ENCODE assay signal across 2 cellular contexts in the genomic region with DNA sequence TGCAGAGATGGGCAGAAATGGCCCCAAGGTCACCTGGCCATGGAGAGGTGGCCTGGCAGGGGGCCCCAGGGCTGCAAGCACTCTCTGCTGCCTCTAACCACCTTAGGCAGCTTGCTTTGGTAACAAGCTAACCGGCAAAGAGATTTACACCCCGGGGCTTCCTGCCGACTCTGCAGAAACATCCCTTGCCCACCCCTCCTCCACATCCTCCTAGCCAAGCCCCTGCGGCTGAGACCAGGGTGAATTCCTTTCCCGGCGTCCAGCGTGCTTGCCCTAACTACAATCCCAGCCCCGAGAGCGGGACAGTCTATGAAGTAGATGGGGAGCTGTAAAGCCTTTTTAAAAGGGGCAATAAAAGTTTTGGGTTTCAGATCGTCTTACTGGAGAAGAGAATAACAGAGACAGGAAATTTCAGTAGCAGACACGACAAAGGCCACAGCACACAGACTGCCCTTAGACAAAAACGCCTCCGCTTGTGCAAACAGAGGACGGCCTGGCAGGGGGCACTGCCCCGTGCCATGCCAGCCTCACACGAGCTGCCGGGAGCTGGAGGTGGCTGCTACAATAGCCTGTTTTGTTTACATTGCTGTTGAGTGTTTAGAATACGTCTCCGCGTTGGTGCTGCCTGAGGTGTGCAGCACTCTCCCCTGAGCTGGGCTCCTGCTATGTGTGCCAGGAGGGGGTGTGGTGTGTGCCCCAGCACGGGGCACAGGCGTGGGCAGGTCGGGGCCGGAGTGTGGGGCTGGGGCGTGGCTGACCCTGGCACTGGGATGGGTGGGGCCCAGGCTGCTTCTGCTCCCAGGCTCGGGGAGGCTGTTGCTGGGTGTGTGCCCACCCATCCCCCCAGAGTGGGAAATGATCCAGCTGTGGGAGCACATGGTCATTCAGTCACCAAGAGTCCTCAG.
TF ChIP-seq lines count a peak whose summit lies in the region.

No MANE protein-coding gene starts in this region.

TF ChIP-seq in IMR-90, 13 proteins besides CTCF, POLR2A, EP300 and RAD21:
- TF ChIP-seq, protein P1, sequence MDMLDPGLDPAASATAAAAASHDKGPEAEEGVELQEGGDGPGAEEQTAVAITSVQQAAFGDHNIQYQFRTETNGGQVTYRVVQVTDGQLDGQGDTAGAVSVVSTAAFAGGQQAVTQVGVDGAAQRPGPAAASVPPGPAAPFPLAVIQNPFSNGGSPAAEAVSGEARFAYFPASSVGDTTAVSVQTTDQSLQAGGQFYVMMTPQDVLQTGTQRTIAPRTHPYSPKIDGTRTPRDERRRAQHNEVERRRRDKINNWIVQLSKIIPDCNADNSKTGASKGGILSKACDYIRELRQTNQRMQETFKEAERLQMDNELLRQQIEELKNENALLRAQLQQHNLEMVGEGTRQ (IDR thresholded peaks at IDR 0.05; ENCODE audit: low read depth, low read length), result no peak
- TF ChIP-seq BHLHE40 (IDR thresholded peaks at IDR 0.05; ENCODE audit: low read depth, low read length), result peak; percentile 38
- TF ChIP-seq MAZ (IDR thresholded peaks at IDR 0.05; ENCODE audit: borderline replicate concordance, low read depth, low read length), result no peak
- no peak for TF ChIP-seq NFE2L2 (IDR thresholded peaks at IDR 0.05; ENCODE audit: low read depth, low read length)
- no peak for TF ChIP-seq RCOR1 (IDR thresholded peaks at IDR 0.05; ENCODE audit: insufficient replicate concordance, low read length)
- no peak for TF ChIP-seq MAFK (IDR thresholded peaks at IDR 0.05; ENCODE audit: low read depth, low read length)
- no peak for TF ChIP-seq FOS (IDR thresholded peaks at IDR 0.05; ENCODE audit: low read depth, low read length)

TF ChIP-seq in WTC11, 78 proteins besides CTCF, POLR2A, EP300 and RAD21:
- TF ChIP-seq, protein P2, sequence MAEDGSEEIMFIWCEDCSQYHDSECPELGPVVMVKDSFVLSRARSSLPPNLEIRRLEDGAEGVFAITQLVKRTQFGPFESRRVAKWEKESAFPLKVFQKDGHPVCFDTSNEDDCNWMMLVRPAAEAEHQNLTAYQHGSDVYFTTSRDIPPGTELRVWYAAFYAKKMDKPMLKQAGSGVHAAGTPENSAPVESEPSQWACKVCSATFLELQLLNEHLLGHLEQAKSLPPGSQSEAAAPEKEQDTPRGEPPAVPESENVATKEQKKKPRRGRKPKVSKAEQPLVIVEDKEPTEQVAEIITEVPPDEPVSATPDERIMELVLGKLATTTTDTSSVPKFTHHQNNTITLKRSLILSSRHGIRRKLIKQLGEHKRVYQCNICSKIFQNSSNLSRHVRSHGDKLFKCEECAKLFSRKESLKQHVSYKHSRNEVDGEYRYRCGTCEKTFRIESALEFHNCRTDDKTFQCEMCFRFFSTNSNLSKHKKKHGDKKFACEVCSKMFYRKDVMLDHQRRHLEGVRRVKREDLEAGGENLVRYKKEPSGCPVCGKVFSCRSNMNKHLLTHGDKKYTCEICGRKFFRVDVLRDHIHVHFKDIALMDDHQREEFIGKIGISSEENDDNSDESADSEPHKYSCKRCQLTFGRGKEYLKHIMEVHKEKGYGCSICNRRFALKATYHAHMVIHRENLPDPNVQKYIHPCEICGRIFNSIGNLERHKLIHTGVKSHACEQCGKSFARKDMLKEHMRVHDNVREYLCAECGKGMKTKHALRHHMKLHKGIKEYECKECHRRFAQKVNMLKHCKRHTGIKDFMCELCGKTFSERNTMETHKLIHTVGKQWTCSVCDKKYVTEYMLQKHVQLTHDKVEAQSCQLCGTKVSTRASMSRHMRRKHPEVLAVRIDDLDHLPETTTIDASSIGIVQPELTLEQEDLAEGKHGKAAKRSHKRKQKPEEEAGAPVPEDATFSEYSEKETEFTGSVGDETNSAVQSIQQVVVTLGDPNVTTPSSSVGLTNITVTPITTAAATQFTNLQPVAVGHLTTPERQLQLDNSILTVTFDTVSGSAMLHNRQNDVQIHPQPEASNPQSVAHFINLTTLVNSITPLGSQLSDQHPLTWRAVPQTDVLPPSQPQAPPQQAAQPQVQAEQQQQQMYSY (CRISPR knock-in tag; IDR thresholded peaks at IDR 0.05), result no peak
- TF ChIP-seq, protein P3, sequence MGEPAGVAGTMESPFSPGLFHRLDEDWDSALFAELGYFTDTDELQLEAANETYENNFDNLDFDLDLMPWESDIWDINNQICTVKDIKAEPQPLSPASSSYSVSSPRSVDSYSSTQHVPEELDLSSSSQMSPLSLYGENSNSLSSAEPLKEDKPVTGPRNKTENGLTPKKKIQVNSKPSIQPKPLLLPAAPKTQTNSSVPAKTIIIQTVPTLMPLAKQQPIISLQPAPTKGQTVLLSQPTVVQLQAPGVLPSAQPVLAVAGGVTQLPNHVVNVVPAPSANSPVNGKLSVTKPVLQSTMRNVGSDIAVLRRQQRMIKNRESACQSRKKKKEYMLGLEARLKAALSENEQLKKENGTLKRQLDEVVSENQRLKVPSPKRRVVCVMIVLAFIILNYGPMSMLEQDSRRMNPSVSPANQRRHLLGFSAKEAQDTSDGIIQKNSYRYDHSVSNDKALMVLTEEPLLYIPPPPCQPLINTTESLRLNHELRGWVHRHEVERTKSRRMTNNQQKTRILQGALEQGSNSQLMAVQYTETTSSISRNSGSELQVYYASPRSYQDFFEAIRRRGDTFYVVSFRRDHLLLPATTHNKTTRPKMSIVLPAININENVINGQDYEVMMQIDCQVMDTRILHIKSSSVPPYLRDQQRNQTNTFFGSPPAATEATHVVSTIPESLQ (CRISPR knock-in tag; IDR thresholded peaks at IDR 0.05), result no peak
- TF ChIP-seq, protein P4, sequence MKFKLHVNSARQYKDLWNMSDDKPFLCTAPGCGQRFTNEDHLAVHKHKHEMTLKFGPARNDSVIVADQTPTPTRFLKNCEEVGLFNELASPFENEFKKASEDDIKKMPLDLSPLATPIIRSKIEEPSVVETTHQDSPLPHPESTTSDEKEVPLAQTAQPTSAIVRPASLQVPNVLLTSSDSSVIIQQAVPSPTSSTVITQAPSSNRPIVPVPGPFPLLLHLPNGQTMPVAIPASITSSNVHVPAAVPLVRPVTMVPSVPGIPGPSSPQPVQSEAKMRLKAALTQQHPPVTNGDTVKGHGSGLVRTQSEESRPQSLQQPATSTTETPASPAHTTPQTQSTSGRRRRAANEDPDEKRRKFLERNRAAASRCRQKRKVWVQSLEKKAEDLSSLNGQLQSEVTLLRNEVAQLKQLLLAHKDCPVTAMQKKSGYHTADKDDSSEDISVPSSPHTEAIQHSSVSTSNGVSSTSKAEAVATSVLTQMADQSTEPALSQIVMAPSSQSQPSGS (CRISPR knock-in tag; IDR thresholded peaks at IDR 0.05; ENCODE audit: borderline replicate concordance, low read depth), result no peak
- TF ChIP-seq, protein P5, sequence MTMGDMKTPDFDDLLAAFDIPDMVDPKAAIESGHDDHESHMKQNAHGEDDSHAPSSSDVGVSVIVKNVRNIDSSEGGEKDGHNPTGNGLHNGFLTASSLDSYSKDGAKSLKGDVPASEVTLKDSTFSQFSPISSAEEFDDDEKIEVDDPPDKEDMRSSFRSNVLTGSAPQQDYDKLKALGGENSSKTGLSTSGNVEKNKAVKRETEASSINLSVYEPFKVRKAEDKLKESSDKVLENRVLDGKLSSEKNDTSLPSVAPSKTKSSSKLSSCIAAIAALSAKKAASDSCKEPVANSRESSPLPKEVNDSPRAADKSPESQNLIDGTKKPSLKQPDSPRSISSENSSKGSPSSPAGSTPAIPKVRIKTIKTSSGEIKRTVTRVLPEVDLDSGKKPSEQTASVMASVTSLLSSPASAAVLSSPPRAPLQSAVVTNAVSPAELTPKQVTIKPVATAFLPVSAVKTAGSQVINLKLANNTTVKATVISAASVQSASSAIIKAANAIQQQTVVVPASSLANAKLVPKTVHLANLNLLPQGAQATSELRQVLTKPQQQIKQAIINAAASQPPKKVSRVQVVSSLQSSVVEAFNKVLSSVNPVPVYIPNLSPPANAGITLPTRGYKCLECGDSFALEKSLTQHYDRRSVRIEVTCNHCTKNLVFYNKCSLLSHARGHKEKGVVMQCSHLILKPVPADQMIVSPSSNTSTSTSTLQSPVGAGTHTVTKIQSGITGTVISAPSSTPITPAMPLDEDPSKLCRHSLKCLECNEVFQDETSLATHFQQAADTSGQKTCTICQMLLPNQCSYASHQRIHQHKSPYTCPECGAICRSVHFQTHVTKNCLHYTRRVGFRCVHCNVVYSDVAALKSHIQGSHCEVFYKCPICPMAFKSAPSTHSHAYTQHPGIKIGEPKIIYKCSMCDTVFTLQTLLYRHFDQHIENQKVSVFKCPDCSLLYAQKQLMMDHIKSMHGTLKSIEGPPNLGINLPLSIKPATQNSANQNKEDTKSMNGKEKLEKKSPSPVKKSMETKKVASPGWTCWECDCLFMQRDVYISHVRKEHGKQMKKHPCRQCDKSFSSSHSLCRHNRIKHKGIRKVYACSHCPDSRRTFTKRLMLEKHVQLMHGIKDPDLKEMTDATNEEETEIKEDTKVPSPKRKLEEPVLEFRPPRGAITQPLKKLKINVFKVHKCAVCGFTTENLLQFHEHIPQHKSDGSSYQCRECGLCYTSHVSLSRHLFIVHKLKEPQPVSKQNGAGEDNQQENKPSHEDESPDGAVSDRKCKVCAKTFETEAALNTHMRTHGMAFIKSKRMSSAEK (CRISPR knock-in tag; IDR thresholded peaks at IDR 0.05; ENCODE audit: borderline replicate concordance), result no peak
- TF ChIP-seq ZNF219 (CRISPR knock-in tag; IDR thresholded peaks at IDR 0.05; ENCODE audit: borderline replicate concordance), result no peak
- peak; percentile 71 for TF ChIP-seq ZNF423 (CRISPR knock-in tag; IDR thresholded peaks at IDR 0.05)
